In the genomic region with DNA sequence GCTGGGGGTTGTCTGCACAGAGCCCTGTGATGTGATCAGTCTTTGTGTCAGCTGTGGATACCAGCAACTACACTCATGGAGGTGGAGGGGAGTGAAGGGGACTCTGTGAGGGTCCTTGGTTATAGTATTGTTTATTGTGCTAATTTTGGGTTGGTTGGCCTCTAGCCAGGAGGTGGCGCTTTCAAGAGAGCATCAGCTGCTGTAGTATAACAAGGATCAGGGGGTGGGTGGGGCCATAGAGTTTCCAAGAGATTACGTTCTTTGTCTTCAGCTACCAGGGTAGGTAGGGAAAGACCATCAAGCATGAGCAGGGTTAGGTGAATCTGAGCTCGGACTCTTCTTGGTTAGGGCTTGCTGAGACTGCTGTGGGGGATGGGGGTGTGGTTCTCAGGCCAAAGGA, we compare ENCODE assay signal across 16 cellular contexts.
DNase-seq lines count a peak whose midpoint lies in the region; ATAC-seq and TF ChIP-seq lines count a peak whose summit lies in the region.
"Had no signal": no experiment of that assay in that cellular context is flagged by ENCODE, and none has a peak within 500 bp of the region (broad histone marks: within the 10 kb centered on the region; RNA-seq: fewer than 3 reads in every experiment).

No MANE protein-coding gene starts in this region.

- H3K36me3 ChIP-seq in DOHH2 (ENCODE audit: control insufficient read depth, low read length) (no peaks in the 10 kb centered on the region), SJCRH30 (no peaks in the 10 kb centered on the region)

- no peaks in the 10 kb centered on the region for H3K9me2 ChIP-seq in DOHH2 (replicated peaks; ENCODE audit: control insufficient read depth, low read length)

- no peaks in the 10 kb centered on the region for H4K20me1 ChIP-seq in DOHH2 (ENCODE audit: control insufficient read depth, insufficient read depth, low read depth, low read length)

- H3K79me2 ChIP-seq in DOHH2 (ENCODE audit: control insufficient read depth, low read length), result no peaks in the 10 kb centered on the region

- no peak overlapping the region for H3K4me2 ChIP-seq in DOHH2 (ENCODE audit: low read length)

- H3K9me3 ChIP-seq in DOHH2 (ENCODE audit: control insufficient read depth, insufficient read depth, low read length) (no peaks in the 10 kb centered on the region), SJCRH30 (replicated peaks) (0 out of 2 replicates have a peak, but pooled peaks cover 5% of the 10 kb centered on the region)

- H3K27me3 ChIP-seq in DOHH2 (ENCODE audit: control insufficient read depth, low read length) (no peaks in the 10 kb centered on the region), SJCRH30 (no peaks in the 10 kb centered on the region)

- peak; percentile 31 for TF ChIP-seq CTCF in DOHH2 (IDR thresholded peaks at IDR 0.05; ENCODE audit: low read depth, low read length, poor library complexity, severe bottlenecking)

- ATAC-seq in HG03378 (IDR thresholded peaks at IDR 0.05; ENCODE audit: unreplicated experiment), result no peak

- no peaks in the 10 kb centered on the region for H3K4me1 ChIP-seq in DOHH2 (ENCODE audit: control insufficient read depth, low read length)
- H3K4me1 ChIP-seq in SJCRH30, result no peaks in the 10 kb centered on the region

- H3K27ac ChIP-seq in DOHH2 (ENCODE audit: low read depth, low read length) (no peak overlapping the region), SJCRH30 (no peak overlapping the region)

- H3F3A ChIP-seq in DOHH2 (ENCODE audit: control insufficient read depth, insufficient read depth), result no peaks in the 10 kb centered on the region

- no peak overlapping the region for H3K4me3 ChIP-seq in DOHH2 (ENCODE audit: low read length)
- no peak overlapping the region for H3K4me3 ChIP-seq in Jurkat, Clone E6-1 (ENCODE audit: low read length)
- H3K4me3 ChIP-seq in SJCRH30, result no peak overlapping the region

- peak; percentile 32 for DNase-seq in Jurkat, Clone E6-1 (ENCODE audit: low read depth, low spot score)
- peak; percentile 61 to 74 for DNase-seq in SJCRH30
- DNase-seq in iPS-NIHi7 (ENCODE audit: extremely low spot score), result peak; percentile 14
- DNase-seq in midbrain (lab: John Stamatoyannopoulos, UW), result no peak
- no peak for DNase-seq in COLO668 (lab: John Stamatoyannopoulos, UW; ENCODE audit: unreplicated experiment)
- DNase-seq: CD4-positive, alpha-beta memory T cell; DMS79; GDM1; IMR-90; NCI-H1417 treated with DMSO at 0.1 percent for 48 hours; NCI-H2029; NCI-H2171 treated with DMSO at 0.1 percent for 48 hours; NCI-H446 treated with DMSO at 0.1 percent for 48 hours; SIG-M5 had no signal

Comparison
In these comparisons a context has a peak if more than half of its experiments do, and no peak if none do; other contexts are left out.
1. DNase-seq: peak in Jurkat, Clone E6-1 (single experiment), SJCRH30 (2 of 2) and iPS-NIHi7 (single experiment); none in midbrain (single experiment) and COLO668 (single experiment).